9 cellular contexts compared by ENCODE assay signal in genomic region chr10:60731134-60731883, GRCh38. TPM values are rescaled to one million over a fixed set of nuclear protein-coding genes. Genes with fewer than 3 reads are reported as not detected.
DNase-seq lines count a peak whose midpoint lies in the region; ATAC-seq and TF ChIP-seq lines count a peak whose summit lies in the region.
"Had no signal": no experiment of that assay in that cellular context is flagged by ENCODE, and none has a peak within 500 bp of the region (broad histone marks: within the 10 kb centered on the region; RNA-seq: fewer than 3 reads in every experiment).

No MANE protein-coding gene starts in this region.

- TF ChIP-seq EP300 in sigmoid colon (IDR thresholded peaks at IDR 0.05) = no peak

- peak; percentile 71 for ATAC-seq in HG03103 (IDR thresholded peaks at IDR 0.05; ENCODE audit: low read depth, unreplicated experiment)

- no peak for TF ChIP-seq POLR2A in sigmoid colon (IDR thresholded peaks at IDR 0.05)

- H3K9ac ChIP-seq in mucosa of rectum (ENCODE audit: low read depth in 1 of 2, low read length in 2 of 2) = peak overlapping the region; percentile 9 to 82

- intact Hi-C loops in sigmoid colon (cut with DNase I) = no loop called here

- H3K4me3 ChIP-seq in mucosa of rectum (ENCODE audit: low read length in 2 of 2) (peak overlapping the region; percentile 84 to 89), sigmoid colon (no peak overlapping the region)

- H3K27ac ChIP-seq in mucosa of rectum (ENCODE audit: low read depth in 2 of 2, low read length in 2 of 2) (peak overlapping the region; percentile 45 to 75), sigmoid colon (no peak overlapping the region)
- H3K27ac ChIP-seq: right lobe of liver had no signal

- DNase-seq in stimulated activated CD4-positive, alpha-beta T cell treated with anti-CD3 and anti-CD28 coated beads, Interleukin-4, amount 100 ng/mL, for 1 hour = peak; percentile 6
- DNase-seq in stimulated activated CD4-positive, alpha-beta T cell treated with anti-CD3 and anti-CD28 coated beads, Interleukin-2, amount 100 ng/mL, for 48 hours = no peak
- peak; percentile 36 to 45 for DNase-seq in activated T-cell treated with anti-CD3 and anti-CD28 coated beads, Interleukin-2, amount 50 U/mL, for 48 hours
- no peak for DNase-seq in sigmoid colon
- DNase-seq in NCI-H1417 treated with DMSO at 0.1 percent for 48 hours (lab: John Stamatoyannopoulos, UW) = no peak
- no peak for DNase-seq in NCI-H1930 (lab: John Stamatoyannopoulos, UW)
- DNase-seq: right lobe of liver had no signal

- H3K4me1 ChIP-seq in mucosa of rectum (ENCODE audit: control insufficient read depth in 2 of 2, insufficient read depth in 2 of 2, low read length in 2 of 2) = peaks cover 4 to 10% of the 10 kb centered on the region in 2 donors
- H3K4me1 ChIP-seq in sigmoid colon = peaks cover 0 to 14% (median 11%) of the 10 kb centered on the region in 4 donors

- WGBS in sigmoid colon, 2 donors = 4 to 28% methylated on average over 3 of the region's 3 CpGs

- H3K27me3 ChIP-seq in mucosa of rectum (ENCODE audit: control insufficient read depth in 2 of 2, insufficient read depth in 2 of 2, low read length in 2 of 2) (peaks cover 0 to 2% of the 10 kb centered on the region in 2 donors), sigmoid colon (peaks cover 12 to 39% (median 21%) of the 10 kb centered on the region in 3 donors)

- H3K36me3 ChIP-seq in mucosa of rectum (ENCODE audit: control insufficient read depth in 2 of 2, insufficient read depth in 2 of 2, low read length in 2 of 2) = no peaks in the 10 kb centered on the region
- H3K36me3 ChIP-seq in sigmoid colon = no peaks in the 10 kb centered on the region
- H3K36me3 ChIP-seq: right lobe of liver had no signal

- TF ChIP-seq CTCF in sigmoid colon (IDR thresholded peaks at IDR 0.05) = no peak

- H3K9me3 ChIP-seq in mucosa of rectum (ENCODE audit: control insufficient read depth in 2 of 2, low read length in 2 of 2) = no peaks in the 10 kb centered on the region
- no peaks in the 10 kb centered on the region for H3K9me3 ChIP-seq in sigmoid colon
- H3K9me3 ChIP-seq: right lobe of liver had no signal

RNA-seq across cellular contexts. Expression of gene CDK1, which starts 47.0 kb away (rescaled TPM):
- total RNA-seq in sigmoid colon = 1 to 10 TPM in 3 of 4 donors, under 1 TPM in 1; 0.33 to 2.7 (median 1.8) TPM
- polyA plus RNA-seq in sigmoid colon = 10 to 100 TPM in 2 of 3 donors, 1 to 10 TPM in 1; 4.2 to 23.9 (median 20.8) TPM

Comparison
In these comparisons a context has a peak if more than half of its experiments do, and no peak if none do; other contexts are left out.
1. DNase-seq: peak in stimulated activated CD4-positive, alpha-beta T cell treated with anti-CD3 and anti-CD28 coated beads, Interleukin-4, amount 100 ng/mL, for 1 hour (single experiment) and activated T-cell treated with anti-CD3 and anti-CD28 coated beads, Interleukin-2, amount 50 U/mL, for 48 hours (2 of 2); none in stimulated activated CD4-positive, alpha-beta T cell treated with anti-CD3 and anti-CD28 coated beads, Interleukin-2, amount 100 ng/mL, for 48 hours (0 of 2), sigmoid colon (single experiment), NCI-H1417 treated with DMSO at 0.1 percent for 48 hours (single experiment) and NCI-H1930 (0 of 2).
2. H3K27ac ChIP-seq: peak in mucosa of rectum (2 of 2); none in sigmoid colon (0 of 4).
3. H3K4me3 ChIP-seq: peak in mucosa of rectum (2 of 2); none in sigmoid colon (0 of 4).